8 cellular contexts compared by ENCODE assay signal in genomic region chr16:5033256-5034166, GRCh38. TPM values are rescaled to one million over a fixed set of nuclear protein-coding genes. Genes with fewer than 3 reads are reported as not detected.
DNase-seq lines count a peak whose midpoint lies in the region; ATAC-seq and TF ChIP-seq lines count a peak whose summit lies in the region.

A gene with protein sequence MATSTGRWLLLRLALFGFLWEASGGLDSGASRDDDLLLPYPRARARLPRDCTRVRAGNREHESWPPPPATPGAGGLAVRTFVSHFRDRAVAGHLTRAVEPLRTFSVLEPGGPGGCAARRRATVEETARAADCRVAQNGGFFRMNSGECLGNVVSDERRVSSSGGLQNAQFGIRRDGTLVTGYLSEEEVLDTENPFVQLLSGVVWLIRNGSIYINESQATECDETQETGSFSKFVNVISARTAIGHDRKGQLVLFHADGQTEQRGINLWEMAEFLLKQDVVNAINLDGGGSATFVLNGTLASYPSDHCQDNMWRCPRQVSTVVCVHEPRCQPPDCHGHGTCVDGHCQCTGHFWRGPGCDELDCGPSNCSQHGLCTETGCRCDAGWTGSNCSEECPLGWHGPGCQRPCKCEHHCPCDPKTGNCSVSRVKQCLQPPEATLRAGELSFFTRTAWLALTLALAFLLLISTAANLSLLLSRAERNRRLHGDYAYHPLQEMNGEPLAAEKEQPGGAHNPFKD (minus strand): TSS chr16:5033935. CDS start chr16:5033914, 21 bp downstream.

- peak; percentile 94 for ATAC-seq in DND-41 (ENCODE audit: insufficient read depth, low read depth)
- peak; percentile 86 for ATAC-seq in GM21737 (IDR thresholded peaks at IDR 0.05; ENCODE audit: unreplicated experiment)

- peak within 1 kb of the TSS; percentile 78 to 87 (median 79) for H3K27ac Mint-ChIP-seq in nephron

- no peaks in the 10 kb centered on the region for H3K27me3 ChIP-seq in DND-41 (ENCODE audit: insufficient read depth, low read length, poor library complexity)

- H3K4me3 Mint-ChIP-seq in nephron, result peak within 1 kb of the TSS; percentile 88 to 93 (median 92)

- no peaks in the 10 kb centered on the region for H3K27me3 Mint-ChIP-seq in nephron (ENCODE audit: low read depth)

- peak within 1 kb of the TSS; percentile 94 for H2AFZ ChIP-seq in DND-41 (ENCODE audit: low read depth, low read length)

- no peaks in the 10 kb centered on the region for H3K36me3 Mint-ChIP-seq in nephron (ENCODE audit: low read depth)

- DNase-seq in DND-41, result peak; percentile 82
- peak; percentile 78 for DNase-seq in activated effector memory CD4-positive, alpha-beta T cell treated with Interleukin-2 at 50 U/mL for 16 hours
- DNase-seq in fibroblast of the aortic adventitia (ENCODE audit: low read depth), result peak; percentile 84
- peak; percentile 72 for DNase-seq in stimulated activated naive CD4-positive, alpha-beta T cell treated with Interleukin-2 at 50 U/mL for 16 hours (lab: John Stamatoyannopoulos, UW)

- no peaks in the 10 kb centered on the region for H3K9me3 ChIP-seq in DND-41 (ENCODE audit: insufficient read depth, low read length, severe bottlenecking)
- H3K9me3 ChIP-seq in KOPT-K1 (ENCODE audit: insufficient read depth, low read length, poor library complexity, severe bottlenecking), result no peaks in the 10 kb centered on the region

- H3K36me3 ChIP-seq in DND-41 (ENCODE audit: insufficient read depth, low read length) (no peaks in the 10 kb centered on the region), KOPT-K1 (ENCODE audit: insufficient read depth, low read length) (no peaks in the 10 kb centered on the region)

- H3K79me2 ChIP-seq in DND-41 (ENCODE audit: insufficient read depth, low read length), result no peaks in the 10 kb centered on the region

- H3K9ac ChIP-seq in DND-41 (ENCODE audit: low read depth, low read length), result peak within 1 kb of the TSS; percentile 67

- H3K4me3 ChIP-seq in DND-41 (ENCODE audit: low read depth in 1 of 2, low read length in 2 of 2), result peak within 1 kb of the TSS; percentile 43 to 70; a peak in 3 of 4 replicates
- peak within 1 kb of the TSS; percentile 82 for H3K4me3 ChIP-seq in fibroblast of the aortic adventitia (ENCODE audit: low read depth, low read length)

- peak; percentile 62 for TF ChIP-seq POLR2A in Raji (IDR thresholded peaks at IDR 0.05; ENCODE audit: insufficient read depth, low read depth, low read length)

- H3K27ac ChIP-seq in DND-41 (ENCODE audit: low read length), result peak within 1 kb of the TSS; percentile 58
- H3K27ac ChIP-seq in KOPT-K1 (ENCODE audit: low read depth, low read length, poor library complexity, severe bottlenecking), result peak within 1 kb of the TSS; percentile 28

- H4K20me1 ChIP-seq in DND-41 (ENCODE audit: insufficient read depth, low read length), result no peaks in the 10 kb centered on the region

- TF ChIP-seq CTCF in DND-41 (IDR thresholded peaks at IDR 0.05; ENCODE audit: borderline replicate concordance, extremely low read depth, low read length, poor library complexity, severe bottlenecking) (no peak), fibroblast of the aortic adventitia (IDR thresholded peaks at IDR 0.05; ENCODE audit: insufficient read depth, low read length) (no peak), nephron (IDR thresholded peaks at IDR 0.05; ENCODE audit: unreplicated experiment in 3 of 3) (no peak)

- peaks cover 12% of the 10 kb centered on the region for H3K4me1 Mint-ChIP-seq in nephron

- peaks cover 25% of the 10 kb centered on the region for H3K4me1 ChIP-seq in DND-41 (ENCODE audit: insufficient read depth, low read length)

- no peaks in the 10 kb centered on the region for H3K9me3 Mint-ChIP-seq in nephron

- H3K4me2 ChIP-seq in DND-41 (ENCODE audit: insufficient read depth, low read length), result peak within 1 kb of the TSS; percentile 85

RNA-seq across cellular contexts. Expression of the gene that starts here (rescaled TPM):
- total RNA-seq in fibroblast of the aortic adventitia (ENCODE audit: low replicate concordance), result 16.8 and 50.6 TPM in 2 replicates

Comparison
In these comparisons a context has a peak if more than half of its experiments do, and no peak if none do; other contexts are left out.
1. Peak in every context shown above with its lines: DNase-seq, ATAC-seq, H3K4me3 ChIP-seq and H3K27ac ChIP-seq.